Comparison of ENCODE assay signal across 21 cellular contexts in genomic region chr7:96308253-96308949, GRCh38. TPM values are rescaled to one million over a fixed set of nuclear protein-coding genes. Genes with fewer than 3 reads are reported as not detected.
A peak's percentile ranks its signal among the peaks of the same experiment; 100 is the strongest.
DNase-seq lines count a peak whose midpoint lies in the region; ATAC-seq and TF ChIP-seq lines count a peak whose summit lies in the region.
"Had no signal": no experiment of that assay in that cellular context is flagged by ENCODE, and none has a peak within 500 bp of the region (broad histone marks: within the 10 kb centered on the region; RNA-seq: fewer than 3 reads in every experiment).

No MANE protein-coding gene starts in this region.

- H3K27ac Mint-ChIP-seq in Caco-2 (ENCODE audit: unreplicated experiment) (peak overlapping the region; percentile 42), memory B cell (peak overlapping the region; percentile 22), mesothelial cell of epicardium (no peak overlapping the region)
- H3K27ac Mint-ChIP-seq: CD4-positive, alpha-beta T cell had no signal

- H3K4me3 ChIP-seq in Caco-2 (ENCODE audit: low read depth, low read length) = no peak overlapping the region
- H3K4me3 ChIP-seq in fibroblast of mammary gland (ENCODE audit: control insufficient read depth, low read depth, low read length) = no peak overlapping the region
- no peak overlapping the region for H3K4me3 ChIP-seq in adrenal gland
- H3K4me3 ChIP-seq: gastrocnemius medialis, PC-9, stomach, uterus had no signal

- no TSS peak for BruUV-seq in Caco-2 (replicated peaks; lab: Mats Ljungman, UMichigan)

- H3K4me1 ChIP-seq in Caco-2 (peaks cover 53% of the 10 kb centered on the region), adrenal gland (replicated peaks in 1 of 2) (peaks cover 38 to 55% of the 10 kb centered on the region in 2 donors)

- H3K9me3 ChIP-seq in Caco-2 = no peaks in the 10 kb centered on the region
- H3K9me3 ChIP-seq in adrenal gland (replicated peaks in 1 of 3) = no peaks in the 10 kb centered on the region
- H3K9me3 ChIP-seq: gastrocnemius medialis, stomach, uterus had no signal

- POLR2A ChIA-PET in Caco-2 (lab: Charles Lee) = no interaction called here

- H3K27ac ChIP-seq in adrenal gland = no peak overlapping the region
- H3K27ac ChIP-seq: PC-9, stomach, uterus had no signal

- H3K36me3 ChIP-seq in Caco-2 (ENCODE audit: control insufficient read depth, insufficient read depth, low read length) (no peaks in the 10 kb centered on the region), adrenal gland (replicated peaks in 1 of 2) (no peaks in the 10 kb centered on the region)
- H3K36me3 ChIP-seq: gastrocnemius medialis, stomach, uterus had no signal

- H3K9me3 Mint-ChIP-seq in Caco-2 (ENCODE audit: unreplicated experiment) (peaks cover under 1% of the 10 kb centered on the region), memory B cell (no peaks in the 10 kb centered on the region), mesothelial cell of epicardium (no peaks in the 10 kb centered on the region)
- H3K9me3 Mint-ChIP-seq: CD4-positive, alpha-beta T cell had no signal

- CTCF ChIA-PET in Caco-2 (lab: Charles Lee) = no interaction called here

- intact Hi-C loops in Caco-2 (cut with micrococcal nuclease; ENCODE audit: unreplicated experiment) (no loop called here), adrenal gland (cut with DNase I) (loop anchor here in 1 of 2 donors (5.0 kb wide), 1 partner anchor 81 kb away; no protein-coding TSS in a partner anchor)

- no peak for TF ChIP-seq POLR2A in adrenal gland (IDR thresholded peaks at IDR 0.05)

- WGBS in adrenal gland, 4 donors = 83 to 87% (median 85%) methylated on average over 4 of the region's 4 CpGs

- H3K4me3 Mint-ChIP-seq in Caco-2 (ENCODE audit: unreplicated experiment) = no peak overlapping the region
- H3K4me3 Mint-ChIP-seq in memory B cell = no peak overlapping the region
- H3K4me3 Mint-ChIP-seq in mesothelial cell of epicardium = no peak overlapping the region
- H3K4me3 Mint-ChIP-seq: CD4-positive, alpha-beta T cell had no signal

- no peaks in the 10 kb centered on the region for H3K27me3 Mint-ChIP-seq in Caco-2 (ENCODE audit: insufficient read depth, unreplicated experiment)
- no peaks in the 10 kb centered on the region for H3K27me3 Mint-ChIP-seq in memory B cell
- H3K27me3 Mint-ChIP-seq in mesothelial cell of epicardium (ENCODE audit: low read depth) = no peaks in the 10 kb centered on the region
- H3K27me3 Mint-ChIP-seq: CD4-positive, alpha-beta T cell had no signal

- DNase-seq in Caco-2 = peak; percentile 53
- DNase-seq in NCI-H82 treated with DMSO at 0.1 percent for 48 hours (lab: John Stamatoyannopoulos, UW; ENCODE audit: unreplicated experiment) = peak; percentile 61
- DNase-seq in fibroblast of mammary gland (ENCODE audit: low read depth) = peak; percentile 17
- DNase-seq in memory B cell (ENCODE audit: low spot score in 2 of 2) = no peak
- no peak for DNase-seq in mesothelial cell of epicardium (ENCODE audit: low spot score in 2 of 2, unreplicated experiment in 2 of 2)
- no peak for DNase-seq in NOMO-1 treated with DMSO at 0.1 percent for 48 hours (lab: John Stamatoyannopoulos, UW; ENCODE audit: unreplicated experiment)
- no peak for DNase-seq in adrenal gland
- DNase-seq: activated CD4-positive, alpha-beta T cell treated with anti-CD3 and anti-CD28 coated beads for 4 hours; activated naive CD4-positive, alpha-beta T cell treated with anti-CD3 and anti-CD28 coated beads, Interleukin-2, amount 50 U/mL, for 16 hours; CD4-positive, alpha-beta T cell; cortex of kidney; DMS79 treated with DMSO at 0.1 percent for 48 hours; gastrocnemius medialis; NCI-H2029 treated with DMSO at 0.1 percent for 48 hours; NCI-H524 treated with DMSO at 0.1 percent for 48 hours; right cardiac atrium; stomach; T-helper 9 cell; uterus had no signal

- ATAC-seq in memory B cell (ENCODE audit: low read depth) (no peak), HG03442 (IDR thresholded peaks at IDR 0.05; ENCODE audit: unreplicated experiment) (no peak)
- ATAC-seq: gastrocnemius medialis, right cardiac atrium had no signal

- H3K36me3 Mint-ChIP-seq in Caco-2 (ENCODE audit: insufficient read depth, unreplicated experiment) (peaks cover 31% of the 10 kb centered on the region), memory B cell (peaks cover 14% of the 10 kb centered on the region), mesothelial cell of epicardium (peaks cover 10% of the 10 kb centered on the region)

- TF ChIP-seq CTCF in Caco-2 (IDR thresholded peaks at IDR 0.05; ENCODE audit: insufficient read depth in 1 of 2, low read depth in 1 of 2, low read length in 1 of 2, severe bottlenecking in 1 of 2, unreplicated experiment in 1 of 2) (no peak), fibroblast of mammary gland (conservative IDR thresholded peaks at IDR 0.05; ENCODE audit: control insufficient read depth, insufficient read depth, low read depth, low read length) (no peak), mesothelial cell of epicardium (IDR thresholded peaks at IDR 0.05; ENCODE audit: unreplicated experiment) (no peak), adrenal gland (IDR thresholded peaks at IDR 0.05) (no peak)

- H3K27me3 ChIP-seq in Caco-2 (replicated peaks; ENCODE audit: control insufficient read depth, insufficient read depth, low read length) = no peaks in the 10 kb centered on the region
- H3K27me3 ChIP-seq in adrenal gland = no peaks in the 10 kb centered on the region
- H3K27me3 ChIP-seq: gastrocnemius medialis, stomach, uterus had no signal

- H3K4me1 Mint-ChIP-seq in Caco-2 (ENCODE audit: low read depth, unreplicated experiment) (peaks cover 50% of the 10 kb centered on the region), memory B cell (peaks cover 40% of the 10 kb centered on the region), mesothelial cell of epicardium (peaks cover 29% of the 10 kb centered on the region)

RNA-seq across cellular contexts. Expression of gene SLC25A13, which starts 13.5 kb away (rescaled TPM):
- total RNA-seq in Caco-2 (2022) (100 and 102 TPM in 2 replicates), mesothelial cell of epicardium (42.3 to 47.4 TPM (median 43.1 TPM) in 3 replicates), adrenal gland (10 to 100 TPM; 20.0 to 49.7 (median 33.9) TPM)
- polyA plus RNA-seq in adrenal gland = 10 to 100 TPM; 10.8 to 41.3 (median 11.7) TPM

Comparison
In these comparisons a context has a peak if more than half of its experiments do, and no peak if none do; other contexts are left out.
1. DNase-seq: peak in Caco-2 (2 of 2), NCI-H82 treated with DMSO at 0.1 percent for 48 hours (single experiment) and fibroblast of mammary gland (single experiment); none in memory B cell (0 of 2), mesothelial cell of epicardium (0 of 2), NOMO-1 treated with DMSO at 0.1 percent for 48 hours (single experiment) and adrenal gland (0 of 7).